ENCODE assay signal across 16 cellular contexts in the genomic region with DNA sequence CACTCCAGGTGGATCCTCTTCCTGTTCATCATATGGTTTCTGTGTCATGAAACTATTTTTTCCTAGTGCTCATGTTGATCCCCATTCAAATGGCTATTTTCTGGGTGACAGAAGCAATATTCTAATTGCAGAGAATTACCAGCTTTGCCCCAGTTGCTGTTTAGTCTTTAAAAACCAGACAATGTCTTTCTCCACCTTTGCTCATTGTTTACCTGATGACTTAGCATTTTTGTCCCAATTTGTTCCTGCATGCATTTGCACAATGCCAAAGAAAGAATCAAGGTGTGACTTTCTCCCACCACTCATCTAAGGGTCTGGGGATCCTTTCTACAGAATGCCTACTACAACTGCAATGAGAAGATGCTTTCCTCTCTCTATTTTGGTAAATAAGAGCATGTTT.
DNase-seq lines count a peak whose midpoint lies in the region; ATAC-seq, FAIRE-seq and TF ChIP-seq lines count a peak whose summit lies in the region.
"Had no signal": no experiment of that assay in that cellular context is flagged by ENCODE, and none has a peak within 500 bp of the region (broad histone marks: within the 10 kb centered on the region; RNA-seq: fewer than 3 reads in every experiment).

No MANE protein-coding gene starts in this region.

- peaks cover 7% of the 10 kb centered on the region for H3K4me1 Mint-ChIP-seq in MCF 10A (ENCODE audit: insufficient read depth, unreplicated experiment)
- H3K4me1 Mint-ChIP-seq: CD4-positive, alpha-beta memory T cell had no signal

- H4K20me1 ChIP-seq in mammary epithelial cell (ENCODE audit: insufficient read depth, low read length) (no peaks in the 10 kb centered on the region), K562 (replicated peaks; ENCODE audit: control insufficient read depth, insufficient read depth, low read length) (no peaks in the 10 kb centered on the region)
- H4K20me1 ChIP-seq: BLaER1 treated with 17β-estradiol and CSF1 and Interleukin-3, amounts not matched to agents 10 nM and 100 nM had no signal

- H3K4me3 Mint-ChIP-seq in MCF 10A (ENCODE audit: unreplicated experiment) = no peak overlapping the region
- H3K4me3 Mint-ChIP-seq: CD4-positive, alpha-beta memory T cell; HFFc6 had no signal

- POLR2A ChIA-PET in MCF 10A (lab: Yijun Ruan, JAX) = no interaction called here
- POLR2A ChIA-PET in K562 (lab: Yijun Ruan, JAX) = no interaction called here

- H3K4me3 ChIP-seq in mammary epithelial cell (replicated peaks in 1 of 3; ENCODE audit: insufficient read depth in 1 of 3, low read depth in 2 of 3, low read length in 3 of 3) (no peak overlapping the region), K562 (no peak overlapping the region), esophagus squamous epithelium (no peak overlapping the region), WERI-Rb-1 (ENCODE audit: low read depth, low read length) (no peak overlapping the region)
- H3K4me3 ChIP-seq: BLaER1 treated with 17β-estradiol and CSF1 and Interleukin-3, amounts not matched to agents 10 nM and 100 nM had no signal

- no peaks in the 10 kb centered on the region for H3K27me3 ChIP-seq in mammary epithelial cell (ENCODE audit: insufficient read depth, low read length)
- peaks cover 6 to 14% of the 10 kb centered on the region in 2 experiments; a peak in 4 of 5 replicates for H3K27me3 ChIP-seq in K562 (ENCODE audit: control insufficient read depth in 2 of 2, insufficient read depth in 2 of 2, low read length in 2 of 2)
- H3K27me3 ChIP-seq in esophagus squamous epithelium = no peaks in the 10 kb centered on the region
- H3K27me3 ChIP-seq in WERI-Rb-1 (ENCODE audit: insufficient read depth, low read depth, severe bottlenecking) = peaks cover 65% of the 10 kb centered on the region
- H3K27me3 ChIP-seq: BLaER1 treated with 17β-estradiol and CSF1 and Interleukin-3, amounts not matched to agents 10 nM and 100 nM had no signal

- H3K4me1 ChIP-seq in mammary epithelial cell (ENCODE audit: insufficient read depth, low read length) (peaks cover 13% of the 10 kb centered on the region), K562 (replicated peaks in 1 of 2; ENCODE audit: control insufficient read depth in 2 of 2, insufficient read depth in 2 of 2, low read length in 2 of 2) (no peaks in the 10 kb centered on the region), esophagus squamous epithelium (peaks cover 13 to 67% (median 20%) of the 10 kb centered on the region in 3 donors)
- H3K4me1 ChIP-seq: BLaER1 treated with 17β-estradiol and CSF1 and Interleukin-3, amounts not matched to agents 10 nM and 100 nM had no signal

- H3K9me1 ChIP-seq in K562 (ENCODE audit: control insufficient read depth, insufficient read depth, low read length) = no peaks in the 10 kb centered on the region

- dilution Hi-C loops in mammary epithelial cell (cut with HindIII; ENCODE audit: low sequenced_read_pairs) = no loop called here

- BruUV-seq in mammary epithelial cell (replicated peaks; lab: Mats Ljungman, UMichigan) (no TSS peak), MCF 10A (replicated peaks; lab: Mats Ljungman, UMichigan) (no TSS peak), K562 (replicated peaks; lab: Mats Ljungman, UMichigan) (no TSS peak)

- H3K27ac Mint-ChIP-seq in MCF 10A (ENCODE audit: low read depth, unreplicated experiment) = no peak overlapping the region
- H3K27ac Mint-ChIP-seq: CD4-positive, alpha-beta memory T cell; HFFc6 had no signal

- H3K27ac ChIP-seq in mammary epithelial cell (ENCODE audit: insufficient read depth, low read depth, low read length) = no peak overlapping the region
- no peak overlapping the region for H3K27ac ChIP-seq in K562 (ENCODE audit: extremely low read depth, low read depth, low read length)
- H3K27ac ChIP-seq in esophagus squamous epithelium = peak overlapping the region; percentile 28 to 80 (median 62)
- H3K27ac ChIP-seq in WERI-Rb-1 = no peak overlapping the region
- H3K27ac ChIP-seq: BLaER1 treated with 17β-estradiol and CSF1 and Interleukin-3, amounts not matched to agents 10 nM and 100 nM had no signal

- intact Hi-C loops in mammary epithelial cell (cut with micrococcal nuclease) (no loop called here), MCF 10A (cut with micrococcal nuclease) (no loop called here), K562 (cut with micrococcal nuclease) (no loop called here), esophagus squamous epithelium (cut with DNase I) (no loop called here)

- CTCF ChIA-PET in mammary epithelial cell (lab: Charles Lee; ENCODE audit: low non-redundant PET) (no interaction called here), MCF 10A (lab: Yijun Ruan, JAX) (interaction anchor here (0.7 to 0.8 kb wide), 2 partner anchors 26 to 430 kb away, joined by 3 read pairs; no protein-coding TSS in a partner anchor), K562 (lab: Yijun Ruan, JAX; ENCODE audit: low intra/inter-chr PET ratio) (no interaction called here)

- no peaks in the 10 kb centered on the region for H3K9me3 Mint-ChIP-seq in MCF 10A (ENCODE audit: unreplicated experiment)
- H3K9me3 Mint-ChIP-seq: HFFc6 had no signal

- FAIRE-seq in K562 (lab: Jason Lieb, UNC) = no peak
- FAIRE-seq: GM12892 had no signal

- DNase-seq in mammary epithelial cell (no peak), MCF 10A (ENCODE audit: unreplicated experiment) (no peak), K562 (ENCODE audit: extremely low read depth in 1 of 4, low spot score in 3 of 4) (no peak), esophagus squamous epithelium (lab: John Stamatoyannopoulos, UW) (no peak), WERI-Rb-1 (no peak), HK-2 (ENCODE audit: unreplicated experiment) (no peak), NCI-H2196 (lab: John Stamatoyannopoulos, UW; ENCODE audit: unreplicated experiment) (no peak)
- DNase-seq: 8988T; ACHN; CD4-positive, alpha-beta memory T cell; DND-41; GDM1; HCEC 1CT; HFFc6 had no signal

- H2AFZ ChIP-seq in mammary epithelial cell (ENCODE audit: low read depth, low read length) = peak overlapping the region; percentile 9
- no peak overlapping the region for H2AFZ ChIP-seq in K562 (ENCODE audit: low read depth, low read length)

- TF ChIP-seq RAD21 in K562 (CRISPR knock-in tag; conservative IDR thresholded peaks at IDR 0.05 in 1 of 2, IDR thresholded peaks at IDR 0.05 in 1 of 2) = no peak

- H3K36me3 ChIP-seq in mammary epithelial cell (ENCODE audit: insufficient read depth, low read length) = no peaks in the 10 kb centered on the region
- H3K36me3 ChIP-seq in K562 (ENCODE audit: control insufficient read depth, insufficient read depth, low read length) = no peaks in the 10 kb centered on the region
- no peaks in the 10 kb centered on the region for H3K36me3 ChIP-seq in esophagus squamous epithelium
- H3K36me3 ChIP-seq in WERI-Rb-1 = no peaks in the 10 kb centered on the region
- H3K36me3 ChIP-seq: BLaER1 treated with 17β-estradiol and CSF1 and Interleukin-3, amounts not matched to agents 10 nM and 100 nM had no signal

- H3K27me3 Mint-ChIP-seq in MCF 10A (ENCODE audit: insufficient read depth, unreplicated experiment) = peaks cover 16% of the 10 kb centered on the region

- no peak for TF ChIP-seq POLR2A in K562 (conservative IDR thresholded peaks at IDR 0.05)
- TF ChIP-seq POLR2A in esophagus squamous epithelium (IDR thresholded peaks at IDR 0.05) = no peak

- TF ChIP-seq CTCF in mammary epithelial cell (conservative IDR thresholded peaks at IDR 0.05 in 1 of 2, IDR thresholded peaks at IDR 0.05 in 1 of 2; ENCODE audit: extremely low read depth in 1 of 2, insufficient read depth in 1 of 2, low read depth in 1 of 2, low read length in 2 of 2) = no peak
- TF ChIP-seq CTCF in MCF 10A (IDR thresholded peaks at IDR 0.05; ENCODE audit: unreplicated experiment) = no peak
- TF ChIP-seq CTCF in K562 (IDR thresholded peaks at IDR 0.05 in 2 of 3, conservative IDR thresholded peaks at IDR 0.05 in 1 of 3; ENCODE audit: insufficient read depth in 2 of 3, low read depth in 1 of 3, low read length in 3 of 3) = no peak
- no peak for TF ChIP-seq CTCF in esophagus squamous epithelium (IDR thresholded peaks at IDR 0.05)
- TF ChIP-seq CTCF in WERI-Rb-1 (IDR thresholded peaks at IDR 0.05; ENCODE audit: low read depth, low read length) = no peak

- H3K36me3 Mint-ChIP-seq in MCF 10A (ENCODE audit: insufficient read depth, unreplicated experiment) = no peaks in the 10 kb centered on the region
- H3K36me3 Mint-ChIP-seq: CD4-positive, alpha-beta memory T cell had no signal

- TF ChIP-seq EP300 in K562 (IDR thresholded peaks at IDR 0.05; ENCODE audit: low read length) = no peak

- in situ Hi-C loops in mammary epithelial cell (cut with MboI; ENCODE audit: low sequenced_read_pairs in 2 of 2) = no loop called here
- in situ Hi-C loops in K562 (cut with MboI) = no loop called here

- no peaks in the 10 kb centered on the region for H3K9me3 ChIP-seq in mammary epithelial cell (replicated peaks; ENCODE audit: insufficient read depth, low read length)
- no peaks in the 10 kb centered on the region; the same call in 1 of the 2 replicates for H3K9me3 ChIP-seq in K562 (replicated peaks; ENCODE audit: control insufficient read depth, insufficient read depth, low read depth, low read length)
- H3K9me3 ChIP-seq in esophagus squamous epithelium = no peaks in the 10 kb centered on the region
- no peaks in the 10 kb centered on the region for H3K9me3 ChIP-seq in WERI-Rb-1 (ENCODE audit: severe bottlenecking)

- H3K9ac ChIP-seq in mammary epithelial cell (ENCODE audit: insufficient read depth, low read length) = no peak overlapping the region
- H3K9ac ChIP-seq in K562 (ENCODE audit: insufficient read depth in 1 of 2, low read depth in 2 of 2, low read length in 2 of 2) = no peak overlapping the region
- H3K9ac ChIP-seq: BLaER1 treated with 17β-estradiol and CSF1 and Interleukin-3, amounts not matched to agents 10 nM and 100 nM had no signal

- H3K79me2 ChIP-seq in mammary epithelial cell (ENCODE audit: insufficient read depth, low read length) (no peaks in the 10 kb centered on the region), K562 (ENCODE audit: control insufficient read depth, insufficient read depth, low read length) (no peaks in the 10 kb centered on the region)

- ATAC-seq in K562 = no peak

- peak overlapping the region; percentile 5 for H3K4me2 ChIP-seq in mammary epithelial cell (ENCODE audit: insufficient read depth, low read depth, low read length)
- H3K4me2 ChIP-seq in K562 (ENCODE audit: insufficient read depth, low read length) = no peak overlapping the region
- H3K4me2 ChIP-seq: BLaER1 treated with 17β-estradiol and CSF1 and Interleukin-3, amounts not matched to agents 10 nM and 100 nM had no signal

TF ChIP-seq in K562, 482 proteins besides CTCF, POLR2A, EP300 and RAD21 (continues in another document):
- peak; percentile 57; the same call in 1 of the 2 replicates for TF ChIP-seq MAFK (IDR thresholded peaks at IDR 0.05; ENCODE audit: low read length)
- TF ChIP-seq MAFG (tag; conservative IDR thresholded peaks at IDR 0.05) = peak; percentile 81
- peak; percentile 68; the same call in 1 of the 2 replicates for TF ChIP-seq MAFF (IDR thresholded peaks at IDR 0.05; ENCODE audit: low read length)
- peak; percentile 54; the same call in 1 of the 2 replicates for TF ChIP-seq NFE2 (IDR thresholded peaks at IDR 0.05; ENCODE audit: low read depth)

Comparison
In these comparisons a context has a peak if more than half of its experiments do, and no peak if none do; other contexts are left out.
1. H3K27ac ChIP-seq: peak in esophagus squamous epithelium (4 of 4); none in mammary epithelial cell (single experiment), K562 (single experiment) and WERI-Rb-1 (single experiment).